In genomic region chr11:67024410-67024809, GRCh38 we compare ENCODE assay signal across 10 cellular contexts. TPM values are rescaled to one million over a fixed set of nuclear protein-coding genes. Genes with fewer than 3 reads are reported as not detected.
DNase-seq lines count a peak whose midpoint lies in the region; ATAC-seq lines count a peak whose summit lies in the region.
"Had no signal": no experiment of that assay in that cellular context is flagged by ENCODE, and none has a peak within 500 bp of the region (broad histone marks: within the 10 kb centered on the region; RNA-seq: fewer than 3 reads in every experiment).

No MANE protein-coding gene starts in this region.

- peaks cover 24 to 31% of the 10 kb centered on the region in 2 donors for H3K4me1 ChIP-seq in naive thymus-derived CD4-positive, alpha-beta T cell (ENCODE audit: control insufficient read depth in 2 of 2, insufficient read depth in 2 of 2, low read length in 2 of 2)

- H3K27ac ChIP-seq in naive thymus-derived CD4-positive, alpha-beta T cell (ENCODE audit: low read depth, low read length): no peak overlapping the region
- H3K27ac ChIP-seq: adrenal gland had no signal

- DNase-seq in CD1c-positive myeloid dendritic cell (ENCODE audit: extremely low spot score): peak; percentile 24
- peak; percentile 44 for DNase-seq in OCI-M1 (lab: John Stamatoyannopoulos, UW)
- DNase-seq in activated T-cell treated with anti-CD3 and anti-CD28 coated beads for 48 hours (ENCODE audit: low read depth): peak; percentile 28
- peak in 8 of 9 donors; percentile 53 to 80 (median 71) for DNase-seq in naive thymus-derived CD4-positive, alpha-beta T cell
- no peak for DNase-seq in DMS153 (lab: John Stamatoyannopoulos, UW)
- no peak for DNase-seq in AG20443 (ENCODE audit: low spot score)
- DNase-seq: adrenal gland, NCI-H1105 had no signal

- peaks cover 4 to 32% (median 24%) of the 10 kb centered on the region in 7 donors for H3K4me1 Mint-ChIP-seq in naive thymus-derived CD4-positive, alpha-beta T cell

- CTCF ChIA-PET in naive thymus-derived CD4-positive, alpha-beta T cell (lab: Charles Lee): no interaction called here

- peaks cover 9 to 18% of the 10 kb centered on the region in 2 donors for H3K27me3 ChIP-seq in naive thymus-derived CD4-positive, alpha-beta T cell (ENCODE audit: control insufficient read depth in 2 of 2, insufficient read depth in 2 of 2, low read length in 2 of 2)
- H3K27me3 ChIP-seq: adrenal gland had no signal

- H3K4me3 ChIP-seq in naive thymus-derived CD4-positive, alpha-beta T cell (ENCODE audit: low read length): peak overlapping the region; percentile 5

- intact Hi-C loops in naive thymus-derived CD4-positive, alpha-beta T cell (cut with micrococcal nuclease): loop anchor here in 1 of 2 donors (1.0 to 5.0 kb wide), 2 partner anchors 48 to 66 kb away; partner anchors contain the start of gene PC

- POLR2A ChIA-PET in naive thymus-derived CD4-positive, alpha-beta T cell (lab: Charles Lee): no interaction called here

- H3K27me3 Mint-ChIP-seq in naive thymus-derived CD4-positive, alpha-beta T cell: peaks cover 23 to 72% (median 35%) of the 10 kb centered on the region in 5 donors

- peak; percentile 72 for ATAC-seq in naive thymus-derived CD4-positive, alpha-beta T cell
- ATAC-seq in GM21786 (IDR thresholded peaks at IDR 0.05; ENCODE audit: unreplicated experiment) (no peak), GM18907 (IDR thresholded peaks at IDR 0.05; ENCODE audit: unreplicated experiment) (no peak)

- H3K4me3 Mint-ChIP-seq in naive thymus-derived CD4-positive, alpha-beta T cell: peak overlapping the region; percentile 55 to 91 (median 81)

- peak overlapping the region in 8 of 9 donors; percentile 22 to 95 (median 50) for H3K27ac Mint-ChIP-seq in naive thymus-derived CD4-positive, alpha-beta T cell

- H3K36me3 ChIP-seq in naive thymus-derived CD4-positive, alpha-beta T cell (ENCODE audit: control insufficient read depth in 2 of 3, insufficient read depth in 3 of 3, low read length in 3 of 3): no peaks in the 10 kb centered on the region
- H3K36me3 ChIP-seq: adrenal gland had no signal

- no peaks in the 10 kb centered on the region for H3K9me3 ChIP-seq in naive thymus-derived CD4-positive, alpha-beta T cell (ENCODE audit: control insufficient read depth in 2 of 3, low read length in 3 of 3)
- H3K9me3 ChIP-seq: adrenal gland had no signal

- H3K36me3 Mint-ChIP-seq in naive thymus-derived CD4-positive, alpha-beta T cell: peaks cover 0 to 3% (median 0%) of the 10 kb centered on the region in 5 donors

- H3K9me3 Mint-ChIP-seq in naive thymus-derived CD4-positive, alpha-beta T cell: peaks cover 0 to 5% (median 0%) of the 10 kb centered on the region in 11 donors

RNA-seq across cellular contexts. Expression of gene SYT12, which starts 1.5 kb away (rescaled TPM):
- total RNA-seq in naive thymus-derived CD4-positive, alpha-beta T cell: not detected
- not detected for polyA plus RNA-seq in naive thymus-derived CD4-positive, alpha-beta T cell

RNA-seq across cellular contexts. Expression of gene RHOD, which starts 32.2 kb away (rescaled TPM):
- under 1 TPM in 2 of 5 experiments, not detected in 3; 0.34 to 0.62 TPM for total RNA-seq in naive thymus-derived CD4-positive, alpha-beta T cell
- 1 to 10 TPM in 1 of 2 donors, not detected in 1; 1.3 TPM for polyA plus RNA-seq in naive thymus-derived CD4-positive, alpha-beta T cell

RNA-seq across cellular contexts. Expression of gene C11orf86, which starts 49.3 kb away (rescaled TPM):
- total RNA-seq in naive thymus-derived CD4-positive, alpha-beta T cell: not detected
- polyA plus RNA-seq in naive thymus-derived CD4-positive, alpha-beta T cell: not detected

Comparison
In these comparisons a context has a peak if more than half of its experiments do, and no peak if none do; other contexts are left out.
1. DNase-seq: peak in CD1c-positive myeloid dendritic cell (single experiment), OCI-M1 (single experiment), activated T-cell treated with anti-CD3 and anti-CD28 coated beads for 48 hours (single experiment) and naive thymus-derived CD4-positive, alpha-beta T cell (8 of 9); none in DMS153 (single experiment) and AG20443 (single experiment).